ENCODE assay signal across 22 cellular contexts in the genomic region with DNA sequence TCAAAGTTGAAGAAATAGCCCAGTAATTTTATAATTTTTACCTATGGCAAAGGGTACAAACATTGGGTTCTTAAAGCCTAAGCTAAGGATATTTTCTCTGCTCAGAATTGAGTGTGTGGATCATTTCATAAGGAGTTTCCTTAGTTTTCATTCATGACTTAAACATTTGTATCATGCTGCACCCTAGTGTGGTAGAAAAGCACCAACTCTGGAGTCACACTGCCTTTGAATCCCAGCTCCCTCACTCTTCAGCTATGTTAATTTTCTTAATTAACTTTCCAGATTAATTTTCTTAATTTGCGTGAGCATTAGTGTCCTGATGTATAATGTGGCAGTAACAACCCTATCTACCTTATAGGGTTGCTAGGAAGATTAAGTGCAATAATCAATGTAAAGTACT. TPM values are rescaled to one million over a fixed set of nuclear protein-coding genes. Genes with fewer than 3 reads are reported as not detected.
"Had no signal": no experiment of that assay in that cellular context is flagged by ENCODE, and none has a peak within 500 bp of the region (broad histone marks: within the 10 kb centered on the region; RNA-seq: fewer than 3 reads in every experiment).

No MANE protein-coding gene starts in this region.

- H3K36me3 ChIP-seq: gastrocnemius medialis, neural progenitor cell had no signal

- H3K4me1 Mint-ChIP-seq: stimulated activated naive CD8-positive, alpha-beta T cell treated with anti-CD3 and anti-CD28 coated beads, Interleukin-15, amount 100 ng/mL, for 72 hours had no signal

- H3K4me3 ChIP-seq: esophagus squamous epithelium, gastrocnemius medialis, left lung, neural progenitor cell, upper lobe of left lung had no signal

- H3K27me3 Mint-ChIP-seq: dendritic cell treated with granulocyte-macrophage colony-stimulating factor and Interleukin-4, amounts not matched to agents 40 ng/mL and 50 ng/mL, for 4 days; progenitor cell of endocrine pancreas; stimulated activated naive CD8-positive, alpha-beta T cell treated with anti-CD3 and anti-CD28 coated beads, Interleukin-15, amount 100 ng/mL, for 72 hours had no signal

- H3K4me2 ChIP-seq: neural progenitor cell had no signal

- H3K4me3 Mint-ChIP-seq: activated naive CD4-positive, alpha-beta T cell treated with anti-CD3 and anti-CD28 coated beads for 36 hours; activated naive CD8-positive, alpha-beta T cell treated with anti-CD3 and anti-CD28 coated beads, Interleukin-2, amount 50 U/mL, for 24 hours; activated T-cell treated with anti-CD3 and anti-CD28 coated beads, Interleukin-2, amount 50 U/mL, for 4 hours; dendritic cell treated with granulocyte-macrophage colony-stimulating factor and Interleukin-4, amounts not matched to agents 40 ng/mL and 50 ng/mL, for 4 days; neural progenitor cell; stimulated activated naive CD8-positive, alpha-beta T cell treated with anti-CD3 and anti-CD28 coated beads, Interleukin-15, amount 100 ng/mL, for 72 hours had no signal

- H3K9ac ChIP-seq: neural progenitor cell had no signal

- H3K27ac ChIP-seq: esophagus squamous epithelium, gastrocnemius medialis, left lung, neural progenitor cell, upper lobe of left lung, VCaP had no signal

- H2AFZ ChIP-seq: neural progenitor cell had no signal

- H3K9me3 Mint-ChIP-seq: activated naive CD4-positive, alpha-beta T cell treated with anti-CD3 and anti-CD28 coated beads for 36 hours; activated naive CD8-positive, alpha-beta T cell treated with anti-CD3 and anti-CD28 coated beads, Interleukin-2, amount 50 U/mL, for 24 hours; activated T-cell treated with anti-CD3 and anti-CD28 coated beads, Interleukin-2, amount 50 U/mL, for 4 hours; dendritic cell treated with granulocyte-macrophage colony-stimulating factor and Interleukin-4, amounts not matched to agents 40 ng/mL and 50 ng/mL, for 4 days; neural progenitor cell; stimulated activated naive CD8-positive, alpha-beta T cell treated with anti-CD3 and anti-CD28 coated beads, Interleukin-15, amount 100 ng/mL, for 72 hours had no signal

- H3K9me3 ChIP-seq: esophagus squamous epithelium, gastrocnemius medialis, left lung, upper lobe of left lung had no signal

- DNase-seq: activated CD4-positive, alpha-beta T cell treated with anti-CD3 and anti-CD28 coated beads, Interleukin-2, amount 50 U/mL, for 1 hour; activated CD4-positive, CD25-positive, alpha-beta regulatory T cell treated with anti-CD3 and anti-CD28 coated beads, Interleukin-2, amount 50 U/mL, for 72 hours; activated CD8-positive, alpha-beta memory T cell treated with anti-CD3 and anti-CD28 coated beads, Interleukin-2, amount 50 U/mL, for 4 hours; activated naive CD4-positive, alpha-beta T cell treated with anti-CD3 and anti-CD28 coated beads for 36 hours; activated naive CD8-positive, alpha-beta T cell treated with anti-CD3 and anti-CD28 coated beads, Interleukin-2, amount 50 U/mL, for 24 hours; activated T-cell treated with anti-CD3 and anti-CD28 coated beads, Interleukin-2, amount 50 U/mL, for 4 hours; aorta; effector CD8-positive, alpha-beta T cell; esophagus squamous epithelium; gastrocnemius medialis; head of caudate nucleus; kidney; left lung; stimulated activated CD4-positive, alpha-beta T cell treated with anti-CD3 and anti-CD28 coated beads, Interleukin-4, amount 100 ng/mL, for 1 hour; stimulated activated naive CD8-positive, alpha-beta T cell treated with anti-CD3 and anti-CD28 coated beads, Interleukin-15, amount 100 ng/mL, for 72 hours; T-helper 2 cell; upper lobe of left lung had no signal

- H3K27me3 ChIP-seq: esophagus squamous epithelium, gastrocnemius medialis, left lung, neural progenitor cell, upper lobe of left lung had no signal

- H3K27ac Mint-ChIP-seq: activated naive CD4-positive, alpha-beta T cell treated with anti-CD3 and anti-CD28 coated beads for 36 hours; activated naive CD8-positive, alpha-beta T cell treated with anti-CD3 and anti-CD28 coated beads, Interleukin-2, amount 50 U/mL, for 24 hours; dendritic cell treated with granulocyte-macrophage colony-stimulating factor and Interleukin-4, amounts not matched to agents 40 ng/mL and 50 ng/mL, for 4 days; neural progenitor cell; progenitor cell of endocrine pancreas; stimulated activated naive CD8-positive, alpha-beta T cell treated with anti-CD3 and anti-CD28 coated beads, Interleukin-15, amount 100 ng/mL, for 72 hours had no signal

- FAIRE-seq: endothelial cell of umbilical vein had no signal

- ATAC-seq: activated naive CD8-positive, alpha-beta T cell treated with anti-CD3 and anti-CD28 coated beads, Interleukin-2, amount 50 U/mL, for 24 hours; activated T-cell treated with anti-CD3 and anti-CD28 coated beads, Interleukin-2, amount 50 U/mL, for 4 hours; gastrocnemius medialis; left lung; stimulated activated naive CD8-positive, alpha-beta T cell treated with anti-CD3 and anti-CD28 coated beads, Interleukin-15, amount 100 ng/mL, for 72 hours had no signal

RNA-seq across cellular contexts. Expression of gene CALHM6, which starts 59.1 kb away (rescaled TPM):
- total RNA-seq: endothelial cell of umbilical vein had no signal
